ENCODE assay signal across 8 cellular contexts in genomic region chr7:151057989-151058765, GRCh38. TPM values are rescaled to one million over a fixed set of nuclear protein-coding genes. Genes with fewer than 3 reads are reported as not detected.
DNase-seq lines count a peak whose midpoint lies in the region; ATAC-seq and TF ChIP-seq lines count a peak whose summit lies in the region.

No MANE protein-coding gene starts in this region.

- no peaks in the 10 kb centered on the region for H3K36me3 ChIP-seq in CD4-positive, CD25-positive, alpha-beta regulatory T cell (ENCODE audit: control insufficient read depth, insufficient read depth, low read length)
- H3K36me3 ChIP-seq in liver (ENCODE audit: control insufficient read depth in 4 of 4, insufficient read depth in 3 of 4, low read depth in 1 of 4, low read length in 3 of 4): no peaks in the 10 kb centered on the region

- H3K27me3 Mint-ChIP-seq in CD4-positive, CD25-positive, alpha-beta regulatory T cell: no peaks in the 10 kb centered on the region

- peaks cover 6% of the 10 kb centered on the region for H3K36me3 Mint-ChIP-seq in CD4-positive, CD25-positive, alpha-beta regulatory T cell

- no peaks in the 10 kb centered on the region for H3K27me3 ChIP-seq in CD4-positive, CD25-positive, alpha-beta regulatory T cell (ENCODE audit: control insufficient read depth, insufficient read depth, low read length)
- no peaks in the 10 kb centered on the region for H3K27me3 ChIP-seq in liver (ENCODE audit: control insufficient read depth in 4 of 4, insufficient read depth in 4 of 4, low read length in 3 of 4)

- WGBS in liver: under 1% methylated on average over 46 of the region's 46 CpGs

- peak overlapping the region; percentile 42 to 55 for H3K9ac ChIP-seq in liver (ENCODE audit: low read depth in 1 of 2, low read length in 2 of 2)

- H3K4me1 Mint-ChIP-seq in CD4-positive, CD25-positive, alpha-beta regulatory T cell: peaks cover 0 to 56% (median 13%) of the 10 kb centered on the region in 4 donors

- peak overlapping the region; percentile 89 to 97 (median 95) for H3K4me3 Mint-ChIP-seq in CD4-positive, CD25-positive, alpha-beta regulatory T cell

- H3K4me1 ChIP-seq in CD4-positive, CD25-positive, alpha-beta regulatory T cell (ENCODE audit: control insufficient read depth, insufficient read depth, low read length, poor library complexity, severe bottlenecking): peaks cover 42% of the 10 kb centered on the region
- H3K4me1 ChIP-seq in liver (ENCODE audit: control insufficient read depth in 4 of 4, insufficient read depth in 4 of 4, low read length in 3 of 4): peaks cover 17 to 51% (median 40%) of the 10 kb centered on the region in 4 donors

- H3K4me3 ChIP-seq in CD4-positive, CD25-positive, alpha-beta regulatory T cell (ENCODE audit: low read depth, low read length): peak overlapping the region; percentile 86
- peak overlapping the region; percentile 18 to 79 (median 54) for H3K4me3 ChIP-seq in liver (ENCODE audit: low read depth in 1 of 3, low read length in 3 of 3)

- peak overlapping the region; percentile 93 to 97 (median 96) for H3K27ac Mint-ChIP-seq in CD4-positive, CD25-positive, alpha-beta regulatory T cell

- peak overlapping the region; percentile 88 for H3K27ac ChIP-seq in CD4-positive, CD25-positive, alpha-beta regulatory T cell (ENCODE audit: insufficient read depth, low read length, poor library complexity, severe bottlenecking)
- H3K27ac ChIP-seq in liver (ENCODE audit: low read depth in 1 of 2, low read length in 2 of 2): peak overlapping the region; percentile 83 to 89

- peak; percentile 96 to 97 for ATAC-seq in CD4-positive, CD25-positive, alpha-beta regulatory T cell (ENCODE audit: low read depth in 2 of 2)
- ATAC-seq in GM19438 (IDR thresholded peaks at IDR 0.05; ENCODE audit: low read depth, unreplicated experiment): peak; percentile 82
- peak; percentile 89 for ATAC-seq in HG03571 (IDR thresholded peaks at IDR 0.05; ENCODE audit: unreplicated experiment)

- DNase-seq in CD4-positive, CD25-positive, alpha-beta regulatory T cell: peak; percentile 97 to 100 (median 98)
- DNase-seq in NCI-H774 (lab: John Stamatoyannopoulos, UW) (peak; percentile 99), dermis microvascular lymphatic vessel endothelial cell (ENCODE audit: low read depth in 2 of 2) (peak; percentile 99 to 100)
- DNase-seq in activated CD4-positive, alpha-beta T cell treated with anti-CD3 and anti-CD28 coated beads, Interleukin-2, amount 50 U/mL, for 48 hours: peak; percentile 95 to 98
- peak; percentile 95 for DNase-seq in stimulated activated CD4-positive, alpha-beta T cell treated with anti-CD3 and anti-CD28 coated beads, Interleukin-4, amount 100 ng/mL, for 1 hour

- no peak for TF ChIP-seq CTCF in liver (IDR thresholded peaks at IDR 0.05; ENCODE audit: low read depth, low read length, missing input control)

- H3K9me3 Mint-ChIP-seq in CD4-positive, CD25-positive, alpha-beta regulatory T cell: peaks cover 0 to 1% (median 0%) of the 10 kb centered on the region in 7 donors

- TF ChIP-seq RAD21 in liver (IDR thresholded peaks at IDR 0.05): peak in 1 of 2 donors; percentile 53

- no peaks in the 10 kb centered on the region for H3K9me3 ChIP-seq in CD4-positive, CD25-positive, alpha-beta regulatory T cell (ENCODE audit: control insufficient read depth in 2 of 2, low read length in 2 of 2)
- H3K9me3 ChIP-seq in liver (ENCODE audit: control insufficient read depth in 4 of 4, low read length in 3 of 4): no peaks in the 10 kb centered on the region

TF ChIP-seq in liver, 16 proteins besides CTCF, POLR2A, EP300 and RAD21:
- TF ChIP-seq RXRA (IDR thresholded peaks at IDR 0.05) (peak; percentile 76 to 90), MAX (IDR thresholded peaks at IDR 0.05) (no peak), FOXA2 (IDR thresholded peaks at IDR 0.05) (no peak), JUND (IDR thresholded peaks at IDR 0.05) (peak; percentile 56 to 81), HNF4A (conservative IDR thresholded peaks at IDR 0.05) (peak; percentile 69 to 77), ATF3 (IDR thresholded peaks at IDR 0.05) (peak; percentile 71), FOXA1 (IDR thresholded peaks at IDR 0.05) (peak; percentile 29), SP1 (IDR thresholded peaks at IDR 0.05) (peak; percentile 97), TAF1 (conservative IDR thresholded peaks at IDR 0.05) (peak; percentile 58), GABPA (IDR thresholded peaks at IDR 0.05 in 1 of 2, conservative IDR thresholded peaks at IDR 0.05 in 1 of 2) (peak in 1 of 2 donors; percentile 91), HNF4G (IDR thresholded peaks at IDR 0.05) (peak; percentile 33), YY1 (IDR thresholded peaks at IDR 0.05) (peak; percentile 98), NR2F2 (IDR thresholded peaks at IDR 0.05) (peak; percentile 79), ZBTB33 (IDR thresholded peaks at IDR 0.05) (peak; percentile 91), EGR1 (IDR thresholded peaks at IDR 0.05; ENCODE audit: low read depth in 2 of 2) (peak; percentile 49 to 71), REST (IDR thresholded peaks at IDR 0.05) (peak; percentile 89)
TF ChIP-seq in liver: peak in this region for 14.

RNA-seq across cellular contexts. Expression of gene CDK5, which starts 0.5 kb away (rescaled TPM):
- 7.6 TPM for total RNA-seq in CD4-positive, CD25-positive, alpha-beta regulatory T cell
- 10 to 100 TPM; 15.7 to 20.7 (median 17.6) TPM for polyA plus RNA-seq in CD4-positive, CD25-positive, alpha-beta regulatory T cell
- total RNA-seq in dermis microvascular lymphatic vessel endothelial cell (14.7 and 17.3 TPM in 2 replicates), liver (1 to 10 TPM; 4.0 to 8.8 TPM)
- polyA plus RNA-seq in liver: 1 to 10 TPM; 6.0 to 9.0 TPM

RNA-seq across cellular contexts. Expression of gene SLC4A2, which starts 1.2 kb away (rescaled TPM):
- total RNA-seq in CD4-positive, CD25-positive, alpha-beta regulatory T cell: 71.7 TPM
- polyA plus RNA-seq in CD4-positive, CD25-positive, alpha-beta regulatory T cell: 10 to 100 TPM; 11.6 to 13.9 (median 12.3) TPM
- total RNA-seq in dermis microvascular lymphatic vessel endothelial cell: 41.3 and 68.3 TPM in 2 replicates
- total RNA-seq in liver: 10 to 100 TPM; 27.5 to 73.2 TPM
- 10 to 100 TPM; 72.0 to 98.8 TPM for polyA plus RNA-seq in liver

RNA-seq across cellular contexts. Expression of gene ASIC3, which starts 9.8 kb away (rescaled TPM):
- total RNA-seq in CD4-positive, CD25-positive, alpha-beta regulatory T cell: 5.9 TPM
- not detected for polyA plus RNA-seq in CD4-positive, CD25-positive, alpha-beta regulatory T cell
- total RNA-seq in dermis microvascular lymphatic vessel endothelial cell (under 0.01 and 0.13 TPM in 2 replicates), liver (1 to 10 TPM in 1 of 2 donors, under 1 TPM in 1; 0.05 to 1.0 TPM)
- under 1 TPM; 0.22 to 0.55 TPM for polyA plus RNA-seq in liver

RNA-seq across cellular contexts. Expression of gene FASTK, which starts 22.4 kb away (rescaled TPM):
- 92.4 TPM for total RNA-seq in CD4-positive, CD25-positive, alpha-beta regulatory T cell
- 10 to 100 TPM; 39.5 to 53.3 (median 46.6) TPM for polyA plus RNA-seq in CD4-positive, CD25-positive, alpha-beta regulatory T cell
- 43.9 and 49.3 TPM in 2 replicates for total RNA-seq in dermis microvascular lymphatic vessel endothelial cell
- total RNA-seq in liver: 10 to 100 TPM; 31.1 to 62.8 TPM
- 10 to 100 TPM; 33.9 to 53.4 TPM for polyA plus RNA-seq in liver

RNA-seq across cellular contexts. Expression of gene TMUB1, which starts 25.1 kb away (rescaled TPM):
- total RNA-seq in CD4-positive, CD25-positive, alpha-beta regulatory T cell: 53.9 TPM
- polyA plus RNA-seq in CD4-positive, CD25-positive, alpha-beta regulatory T cell: 10 to 100 TPM; 41.1 to 54.6 (median 48.3) TPM
- total RNA-seq in dermis microvascular lymphatic vessel endothelial cell (14.8 and 16.7 TPM in 2 replicates), liver (10 to 100 TPM; 15.1 to 28.9 TPM)
- polyA plus RNA-seq in liver: 10 to 100 TPM; 32.0 to 51.7 TPM

Comparison
In these comparisons a context has a peak if more than half of its experiments do, and no peak if none do; other contexts are left out.
1. Peak in every context shown above with its lines: DNase-seq, ATAC-seq, H3K4me3 ChIP-seq and H3K27ac ChIP-seq.